In genomic region chr12:89160716-89161123, GRCh38 we compare ENCODE assay signal across 8 cellular contexts.
A peak's percentile ranks its signal among the peaks of the same experiment; 100 is the strongest.
DNase-seq lines count a peak whose midpoint lies in the region; TF ChIP-seq lines count a peak whose summit lies in the region.

No MANE protein-coding gene starts in this region.

- no peaks in the 10 kb centered on the region for H3K27me3 ChIP-seq in parathyroid adenoma (ENCODE audit: control insufficient read depth, insufficient read depth, low read length)

- H3K36me3 ChIP-seq in parathyroid adenoma (ENCODE audit: control insufficient read depth, insufficient read depth, low read length): no peaks in the 10 kb centered on the region

- peak overlapping the region; percentile 23 for H3K4me2 ChIP-seq in parathyroid adenoma (ENCODE audit: low read length)

- no peak for TF ChIP-seq CTCF in parathyroid adenoma (IDR thresholded peaks at IDR 0.05)

- no peak overlapping the region for H3K9ac ChIP-seq in parathyroid adenoma

- H3K4me3 ChIP-seq in parathyroid adenoma (ENCODE audit: low read depth, low read length): no peak overlapping the region

- no peaks in the 10 kb centered on the region for H3K9me3 ChIP-seq in parathyroid adenoma (ENCODE audit: control insufficient read depth, low read length)

- peaks cover 50% of the 10 kb centered on the region for H3K4me1 ChIP-seq in parathyroid adenoma

- H2AFZ ChIP-seq in parathyroid adenoma: peak overlapping the region; percentile 44

- H3K27ac ChIP-seq in parathyroid adenoma: peak overlapping the region; percentile 93

- no peaks in the 10 kb centered on the region for H3K79me2 ChIP-seq in parathyroid adenoma

- DNase-seq in CD1c-positive myeloid dendritic cell (ENCODE audit: extremely low spot score): peak; percentile 86
- peak; percentile 84 for DNase-seq in RKO (ENCODE audit: low spot score)
- DNase-seq in dermis blood vessel endothelial cell: peak; percentile 65
- no peak for DNase-seq in iPS-NIHi11 (ENCODE audit: low spot score)
- no peak for DNase-seq in NCI-H446 (lab: John Stamatoyannopoulos, UW)
- DNase-seq in inferior parietal cortex (ENCODE audit: extremely low spot score): no peak
- DNase-seq in NK-92 (lab: John Stamatoyannopoulos, UW; ENCODE audit: unreplicated experiment): no peak

Comparison
In these comparisons a context has a peak if more than half of its experiments do, and no peak if none do; other contexts are left out.
1. DNase-seq: peak in CD1c-positive myeloid dendritic cell (single experiment), RKO (single experiment) and dermis blood vessel endothelial cell (single experiment); none in iPS-NIHi11 (single experiment), NCI-H446 (0 of 2), inferior parietal cortex (single experiment) and NK-92 (single experiment).